In the genomic region with DNA sequence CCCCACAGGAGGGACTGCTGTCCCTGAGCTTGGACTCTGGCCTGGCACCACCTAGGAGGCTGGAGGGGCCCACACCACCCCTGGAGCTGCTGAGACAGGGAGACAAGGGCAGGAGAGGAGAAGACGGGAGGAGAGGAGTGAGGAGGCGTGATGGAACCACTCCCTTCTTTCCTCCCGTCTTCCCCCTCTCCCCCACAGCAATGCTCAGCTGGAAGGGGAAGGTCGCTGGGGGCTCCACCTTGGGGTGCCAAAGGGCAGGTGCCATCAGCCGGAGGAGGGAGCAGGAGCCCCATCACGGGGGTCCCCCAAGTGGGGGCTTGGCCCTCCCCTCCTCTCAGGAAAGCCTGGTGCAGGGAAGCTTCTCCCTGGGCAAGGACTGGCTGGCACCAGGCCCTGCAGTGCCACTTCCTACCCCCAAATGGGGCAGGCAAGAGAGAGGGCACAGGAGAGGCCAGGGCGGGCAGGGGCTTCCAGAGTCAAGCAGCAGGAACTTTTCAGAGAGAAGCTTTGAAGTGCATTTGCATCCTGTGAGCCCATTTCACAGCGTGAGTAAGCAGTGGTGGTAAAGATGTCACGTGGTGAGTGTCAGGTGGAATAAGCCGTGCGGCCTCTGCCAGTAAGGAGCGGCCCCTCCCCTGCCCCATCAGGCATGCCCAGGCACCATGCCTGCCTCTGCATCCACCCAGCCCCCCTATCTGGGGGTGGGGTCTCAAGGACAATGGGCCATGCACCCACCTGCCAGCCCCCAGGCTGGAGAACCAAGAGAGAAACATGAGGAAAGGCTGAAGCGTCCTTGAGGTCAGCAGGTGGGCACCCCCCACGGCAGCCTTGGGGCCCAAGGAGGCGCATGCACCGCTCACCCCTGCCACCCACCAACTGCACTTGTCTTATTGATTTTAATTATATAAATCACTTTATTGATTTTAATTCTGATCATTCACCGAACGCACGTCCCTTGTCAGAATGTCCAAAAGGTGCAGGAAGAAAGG, we compare ENCODE assay signal across 16 cellular contexts. TPM values are rescaled to one million over a fixed set of nuclear protein-coding genes. Genes with fewer than 3 reads are reported as not detected.
DNase-seq lines count a peak whose midpoint lies in the region; ATAC-seq, FAIRE-seq and TF ChIP-seq lines count a peak whose summit lies in the region.
"Had no signal": no experiment of that assay in that cellular context is flagged by ENCODE, and none has a peak within 500 bp of the region (broad histone marks: within the 10 kb centered on the region; RNA-seq: fewer than 3 reads in every experiment).

No MANE protein-coding gene starts in this region.

- H3K4me1 ChIP-seq in NT2/D1 (ENCODE audit: insufficient read depth, insufficient read length) (peaks cover 17% of the 10 kb centered on the region), K562 (replicated peaks in 1 of 2; ENCODE audit: control insufficient read depth in 2 of 2, insufficient read depth in 2 of 2, low read length in 2 of 2) (peaks cover 0 to 30% of the 10 kb centered on the region in 2 experiments; a peak in 2 of 5 replicates), skeletal muscle satellite cell (ENCODE audit: control insufficient read depth, insufficient read depth, low read length) (peaks cover 10% of the 10 kb centered on the region)

- H3K36me3 ChIP-seq in NT2/D1 (ENCODE audit: insufficient read depth, insufficient read length, low read length): peaks cover 7% of the 10 kb centered on the region
- H3K36me3 ChIP-seq in K562 (ENCODE audit: control insufficient read depth, insufficient read depth, low read length): no peaks in the 10 kb centered on the region
- H3K36me3 ChIP-seq in skeletal muscle satellite cell (ENCODE audit: insufficient read depth, low read length): peaks cover 5% of the 10 kb centered on the region

- ATAC-seq in K562: no peak
- ATAC-seq in HG02970 (IDR thresholded peaks at IDR 0.05; ENCODE audit: low FRiP score, unreplicated experiment): no peak
- ATAC-seq: GM23338 had no signal

- peaks cover 66% of the 10 kb centered on the region for H3K27me3 Mint-ChIP-seq in mesothelial cell of epicardium (ENCODE audit: low read depth)

- peaks cover 39% of the 10 kb centered on the region for H3K27me3 ChIP-seq in NT2/D1 (ENCODE audit: insufficient read depth, insufficient read length)
- H3K27me3 ChIP-seq in K562 (ENCODE audit: control insufficient read depth in 2 of 2, insufficient read depth in 2 of 2, low read length in 2 of 2): peaks cover 11 to 56% of the 10 kb centered on the region in 2 experiments; a peak in 3 of 5 replicates
- H3K27me3 ChIP-seq in skeletal muscle satellite cell (ENCODE audit: control insufficient read depth, insufficient read depth, low read length): peaks cover 3% of the 10 kb centered on the region

- TF ChIP-seq EP300 in K562 (IDR thresholded peaks at IDR 0.05; ENCODE audit: low read length): no peak

- no peaks in the 10 kb centered on the region for H3K9me1 ChIP-seq in K562 (ENCODE audit: control insufficient read depth, insufficient read depth, low read length)

- CTCF ChIA-PET in K562 (lab: Yijun Ruan, JAX; ENCODE audit: low intra/inter-chr PET ratio): no interaction called here

- H3K4me3 ChIP-seq in NT2/D1 (ENCODE audit: insufficient read length, low read depth) (no peak overlapping the region), K562 (no peak overlapping the region), skeletal muscle satellite cell (ENCODE audit: low read length) (no peak overlapping the region)
- H3K4me3 ChIP-seq: GM23338 had no signal

- no peaks in the 10 kb centered on the region for H3K79me2 ChIP-seq in K562 (ENCODE audit: control insufficient read depth, insufficient read depth, low read length)

- no peak for TF ChIP-seq POLR2A in K562 (conservative IDR thresholded peaks at IDR 0.05)

- intact Hi-C loops in K562 (cut with micrococcal nuclease): no loop called here

- H3K4me1 Mint-ChIP-seq in mesothelial cell of epicardium: peaks cover 22% of the 10 kb centered on the region

- no peak for TF ChIP-seq RAD21 in K562 (CRISPR knock-in tag; conservative IDR thresholded peaks at IDR 0.05 in 1 of 2, IDR thresholded peaks at IDR 0.05 in 1 of 2)

- no peak for FAIRE-seq in K562 (lab: Jason Lieb, UNC)
- FAIRE-seq: D721Med had no signal

- WGBS in K562 (ENCODE audit: insufficient coverage, low coverage, missing lambda C conversion rate): 7% methylated on average over 13 of the region's 19 CpGs

- DNase-seq in NT2/D1 (ENCODE audit: low read depth, low spot score) (no peak), K562 (ENCODE audit: extremely low read depth in 1 of 4, low spot score in 3 of 4) (no peak), mesothelial cell of epicardium (ENCODE audit: low spot score in 2 of 2, unreplicated experiment in 2 of 2) (no peak), NCI-H2171 treated with DMSO at 0.1 percent for 48 hours (lab: John Stamatoyannopoulos, UW) (no peak), T-helper 2 cell (no peak)
- DNase-seq: CD4-positive, alpha-beta T cell; DMS79; KG1; NCI-H1417 treated with DMSO at 0.1 percent for 48 hours; NCI-H2029 treated with DMSO at 0.1 percent for 48 hours; NCI-H524; SIG-M5 had no signal

- no peak overlapping the region for H3K4me2 ChIP-seq in K562 (ENCODE audit: insufficient read depth, low read length)
- H3K4me2 ChIP-seq in skeletal muscle satellite cell (ENCODE audit: low read length): peak overlapping the region; percentile 83
- H3K4me2 ChIP-seq: GM23338 had no signal

- H3K9me3 Mint-ChIP-seq in mesothelial cell of epicardium: no peaks in the 10 kb centered on the region
- H3K9me3 Mint-ChIP-seq: CD4-positive, alpha-beta T cell; GM23338 had no signal

- POLR2A ChIA-PET in K562 (lab: Yijun Ruan, JAX): interaction anchor here (1.1 kb wide), 1 partner anchor 10 kb away, joined by 3 read pairs; no protein-coding TSS in a partner anchor

- H3K36me3 Mint-ChIP-seq in mesothelial cell of epicardium: peaks cover 5% of the 10 kb centered on the region

- in situ Hi-C loops in K562 (cut with MboI): no loop called here

- no peak overlapping the region for H2AFZ ChIP-seq in K562 (ENCODE audit: low read depth, low read length)
- H2AFZ ChIP-seq: GM23338 had no signal

- no TSS peak for BruUV-seq in K562 (replicated peaks; lab: Mats Ljungman, UMichigan)

- no peak overlapping the region for H3K27ac ChIP-seq in K562 (ENCODE audit: extremely low read depth, low read depth, low read length)

- H3K9me3 ChIP-seq in NT2/D1 (ENCODE audit: insufficient read depth, low read length) (no peaks in the 10 kb centered on the region), K562 (replicated peaks; ENCODE audit: control insufficient read depth, insufficient read depth, low read depth, low read length) (0 out of 2 replicates have a peak, but pooled peaks cover 3% of the 10 kb centered on the region), skeletal muscle satellite cell (replicated peaks; ENCODE audit: low read length) (no peaks in the 10 kb centered on the region)

- no peaks in the 10 kb centered on the region for H4K20me1 ChIP-seq in K562 (replicated peaks; ENCODE audit: control insufficient read depth, insufficient read depth, low read length)

- H3K9ac ChIP-seq in NT2/D1 (ENCODE audit: insufficient read length, low read depth) (peak overlapping the region; percentile 44), K562 (ENCODE audit: insufficient read depth in 1 of 2, low read depth in 2 of 2, low read length in 2 of 2) (no peak overlapping the region), skeletal muscle satellite cell (ENCODE audit: low read depth, low read length) (no peak overlapping the region)

- TF ChIP-seq CTCF in K562 (IDR thresholded peaks at IDR 0.05 in 2 of 3, conservative IDR thresholded peaks at IDR 0.05 in 1 of 3; ENCODE audit: insufficient read depth in 2 of 3, low read depth in 1 of 3, low read length in 3 of 3) (no peak), mesothelial cell of epicardium (IDR thresholded peaks at IDR 0.05; ENCODE audit: unreplicated experiment) (no peak)

- peak overlapping the region; percentile 73 for H3K4me3 Mint-ChIP-seq in mesothelial cell of epicardium
- H3K4me3 Mint-ChIP-seq: CD4-positive, alpha-beta T cell; GM23338 had no signal

- H3K27ac Mint-ChIP-seq in mesothelial cell of epicardium: peak overlapping the region; percentile 50
- H3K27ac Mint-ChIP-seq: CD4-positive, alpha-beta T cell; GM23338 had no signal

RNA-seq across cellular contexts. Expression of gene IGF2, which starts 4.9 kb away (rescaled TPM):
- not detected in 2 replicates for total RNA-seq in K562 (2011; cell fraction: chromatin; rRNA removed; ENCODE audit: low replicate concordance)
- not detected in 2 replicates for total RNA-seq in K562 (2011; cell fraction: nucleolus; rRNA removed)
- not detected in 2 replicates for total RNA-seq in K562 (2011; cell fraction: nucleoplasm; rRNA removed)
- not detected in 2 replicates for total RNA-seq in K562 (2014; rRNA removed)
- not detected in 2 replicates for total RNA-seq in K562 (2014; rRNA removed; fragmentation: Illumina TruSeq; extraction: Trizol)
- total RNA-seq in K562 (2015; rRNA removed; fragmentation: Illumina TruSeq; extraction: Trizol): not detected in 2 replicates
- 0.16 and 0.67 TPM in 2 replicates for total RNA-seq in K562 (2021)
- not detected in 2 replicates for polyA plus RNA-seq in K562 (2011; rRNA removed)
- polyA plus RNA-seq in K562 (2011; cell fraction: cytosol; rRNA removed): 0.01 TPM in 1 of 2 replicates, not detected in the other
- polyA plus RNA-seq in K562 (2011; cell fraction: nucleus; rRNA removed): 0.03 TPM in 1 of 2 replicates, not detected in the other
- 0.03 and 0.04 TPM in 2 replicates for polyA plus RNA-seq in K562 (2012)
- not detected in 2 replicates for polyA plus RNA-seq in K562 (2014; fragmentation: Illumina TruSeq; extraction: Trizol)
- not detected for polyA plus RNA-seq in K562 (2014; fragmentation: Nextera tagmentation; extraction: Ambion mirVana)
- polyA plus RNA-seq in K562 (2014; rRNA removed): 0.03 TPM in 1 of 2 replicates, not detected in the other
- 0.07 and 0.18 TPM in 2 replicates for polyA minus RNA-seq in K562 (2011; rRNA and poly(A)+ RNA removed)
- polyA minus RNA-seq in K562 (2011; cell fraction: cytosol; rRNA and poly(A)+ RNA removed): 5.3 TPM in 1 of 2 replicates, not detected in the other
- not detected in 2 replicates for polyA minus RNA-seq in K562 (2011; cell fraction: nucleus; rRNA and poly(A)+ RNA removed)
- total RNA-seq in mesothelial cell of epicardium: 3,009 to 3,275 TPM (median 3,171 TPM) in 3 replicates
- total RNA-seq in skeletal muscle satellite cell (2012; rRNA removed): 0.76 and 8.7 TPM in 2 replicates
- total RNA-seq: CD4-positive, alpha-beta T cell had no signal

RNA-seq across cellular contexts. Expression of gene INS, which starts 26.7 kb away (rescaled TPM):
- not detected in 2 replicates for total RNA-seq in K562 (2011; cell fraction: chromatin; rRNA removed; ENCODE audit: low replicate concordance)
- not detected in 2 replicates for total RNA-seq in K562 (2011; cell fraction: nucleolus; rRNA removed)
- not detected in 2 replicates for total RNA-seq in K562 (2011; cell fraction: nucleoplasm; rRNA removed)
- not detected in 2 replicates for total RNA-seq in K562 (2014; rRNA removed)
- total RNA-seq in K562 (2014; rRNA removed; fragmentation: Illumina TruSeq; extraction: Trizol): not detected in 2 replicates
- not detected in 2 replicates for total RNA-seq in K562 (2015; rRNA removed; fragmentation: Illumina TruSeq; extraction: Trizol)
- not detected in 2 replicates for total RNA-seq in K562 (2021)
- polyA plus RNA-seq in K562 (2011; rRNA removed): not detected in 2 replicates
- not detected in 2 replicates for polyA plus RNA-seq in K562 (2011; cell fraction: cytosol; rRNA removed)
- not detected in 2 replicates for polyA plus RNA-seq in K562 (2011; cell fraction: nucleus; rRNA removed)
- not detected in 2 replicates for polyA plus RNA-seq in K562 (2012)
- polyA plus RNA-seq in K562 (2014; fragmentation: Illumina TruSeq; extraction: Trizol): not detected in 2 replicates
- not detected for polyA plus RNA-seq in K562 (2014; fragmentation: Nextera tagmentation; extraction: Ambion mirVana)
- polyA plus RNA-seq in K562 (2014; rRNA removed): not detected in 2 replicates
- not detected in 2 replicates for polyA minus RNA-seq in K562 (2011; rRNA and poly(A)+ RNA removed)
- not detected in 2 replicates for polyA minus RNA-seq in K562 (2011; cell fraction: cytosol; rRNA and poly(A)+ RNA removed)
- polyA minus RNA-seq in K562 (2011; cell fraction: nucleus; rRNA and poly(A)+ RNA removed): not detected in 2 replicates
- total RNA-seq in mesothelial cell of epicardium: not detected in 3 replicates
- not detected in 2 replicates for total RNA-seq in skeletal muscle satellite cell (2012; rRNA removed)
- total RNA-seq: CD4-positive, alpha-beta T cell; GM23338 had no signal
- polyA plus RNA-seq: GM23338 had no signal

RNA-seq across cellular contexts. Expression of gene TH, which starts 37.3 kb away (rescaled TPM):
- total RNA-seq in K562 (2011; cell fraction: chromatin; rRNA removed; ENCODE audit: low replicate concordance): not detected in 2 replicates
- total RNA-seq in K562 (2011; cell fraction: nucleolus; rRNA removed): not detected in 2 replicates
- not detected in 2 replicates for total RNA-seq in K562 (2011; cell fraction: nucleoplasm; rRNA removed)
- total RNA-seq in K562 (2014; rRNA removed): not detected in 2 replicates
- not detected in 2 replicates for total RNA-seq in K562 (2014; rRNA removed; fragmentation: Illumina TruSeq; extraction: Trizol)
- not detected in 2 replicates for total RNA-seq in K562 (2015; rRNA removed; fragmentation: Illumina TruSeq; extraction: Trizol)
- total RNA-seq in K562 (2021): not detected in 2 replicates
- polyA plus RNA-seq in K562 (2011; rRNA removed): not detected in 2 replicates
- polyA plus RNA-seq in K562 (2011; cell fraction: cytosol; rRNA removed): 0.06 TPM in 1 of 2 replicates, not detected in the other
- not detected in 2 replicates for polyA plus RNA-seq in K562 (2011; cell fraction: nucleus; rRNA removed)
- polyA plus RNA-seq in K562 (2012): not detected in 2 replicates
- not detected in 2 replicates for polyA plus RNA-seq in K562 (2014; fragmentation: Illumina TruSeq; extraction: Trizol)
- not detected for polyA plus RNA-seq in K562 (2014; fragmentation: Nextera tagmentation; extraction: Ambion mirVana)
- polyA plus RNA-seq in K562 (2014; rRNA removed): not detected in 2 replicates
- polyA minus RNA-seq in K562 (2011; rRNA and poly(A)+ RNA removed): not detected in 2 replicates
- polyA minus RNA-seq in K562 (2011; cell fraction: cytosol; rRNA and poly(A)+ RNA removed): not detected in 2 replicates
- not detected in 2 replicates for polyA minus RNA-seq in K562 (2011; cell fraction: nucleus; rRNA and poly(A)+ RNA removed)
- total RNA-seq in mesothelial cell of epicardium: 0.77 to 1.4 TPM (median 1.1 TPM) in 3 replicates
- under 0.01 TPM in 1 of 2 replicates, not detected in the other for total RNA-seq in skeletal muscle satellite cell (2012; rRNA removed)
- total RNA-seq: CD4-positive, alpha-beta T cell; GM23338 had no signal

Comparison
In these comparisons a context has a peak if more than half of its experiments do, and no peak if none do; other contexts are left out.
1. RNA of gene IGF2, which starts 4.9 kb away (total RNA-seq): 3,009 to 3,275 TPM in mesothelial cell of epicardium; 0.16 to 0.67 TPM in K562; every median in the first group is over 1,000 times any median in the second.